In the genomic region with DNA sequence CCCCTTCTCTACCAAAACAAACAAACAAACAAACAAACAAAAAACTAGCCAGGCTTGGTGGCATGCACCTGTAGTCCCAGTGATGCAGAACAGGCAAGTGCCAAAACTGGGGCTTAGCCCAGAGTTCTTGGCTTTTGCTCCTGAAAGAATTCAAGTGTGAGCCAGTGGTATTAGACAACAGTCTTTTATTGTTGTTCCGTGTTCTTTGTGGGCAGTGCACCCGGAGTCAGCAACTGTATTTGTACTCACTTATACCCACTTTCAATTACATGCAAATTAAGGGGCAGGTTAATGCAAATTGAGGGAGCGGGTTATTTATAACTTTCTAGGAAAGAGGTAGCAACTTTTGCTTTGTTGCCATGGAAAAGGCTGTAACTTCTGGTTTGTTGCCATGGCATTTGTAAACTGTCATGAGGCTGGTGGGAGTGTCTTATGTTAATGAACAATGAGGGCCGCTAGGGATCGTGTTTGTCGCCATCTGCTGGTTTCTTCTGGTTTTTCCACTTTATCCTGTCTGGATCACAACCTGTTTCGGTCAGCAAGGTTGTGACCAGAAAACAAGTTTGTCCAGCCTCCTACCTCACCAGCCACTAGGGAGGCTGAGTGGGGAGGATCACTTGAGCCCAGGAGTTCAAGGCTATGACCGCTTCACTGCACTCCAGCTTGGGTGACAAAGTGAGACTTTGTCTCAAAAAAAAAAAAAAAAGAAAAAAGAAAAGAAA, we compare ENCODE assay signal across 8 cellular contexts.
DNase-seq lines count a peak whose midpoint lies in the region; ATAC-seq and TF ChIP-seq lines count a peak whose summit lies in the region.

No MANE protein-coding gene starts in this region.

- no peaks in the 10 kb centered on the region for H3K9me3 Mint-ChIP-seq in activated CD4-positive, alpha-beta T cell treated with anti-CD3 and anti-CD28 coated beads, Interleukin-2, amount 10 ng/mL, durations not matched to agents 7 days and 5 days

- TF ChIP-seq CTCF in GM12874 (IDR thresholded peaks at IDR 0.05; ENCODE audit: insufficient read depth, low read depth, low read length) (peak; percentile 45), fibroblast of villous mesenchyme (IDR thresholded peaks at IDR 0.05; ENCODE audit: insufficient read depth, low read depth, low read length) (peak; percentile 54), retinal pigment epithelial cell (conservative IDR thresholded peaks at IDR 0.05; ENCODE audit: low read depth, low read length) (peak; percentile 65)

- H3K4me3 ChIP-seq in fibroblast of villous mesenchyme (ENCODE audit: low read depth, low read length): no peak overlapping the region
- no peak overlapping the region for H3K4me3 ChIP-seq in retinal pigment epithelial cell (ENCODE audit: low read length)

- POLR2A ChIA-PET in activated CD4-positive, alpha-beta T cell treated with anti-CD3 and anti-CD28 coated beads, Interleukin-2, amount 10 ng/mL, durations not matched to agents 7 days and 5 days (lab: Charles Lee): no interaction called here

- peak; percentile 37 for DNase-seq in AG20443 (ENCODE audit: low spot score)
- DNase-seq in NCI-H2227 treated with DMSO at 0.1 percent for 48 hours (lab: John Stamatoyannopoulos, UW): peak; percentile 21
- DNase-seq in activated CD4-positive, alpha-beta T cell treated with anti-CD3 and anti-CD28 coated beads, Interleukin-2, amount 10 ng/mL, durations not matched to agents 7 days and 5 days: peak; percentile 48
- peak; percentile 87 for DNase-seq in fibroblast of villous mesenchyme (ENCODE audit: low read depth)
- peak; percentile 39 for DNase-seq in retinal pigment epithelial cell (ENCODE audit: low read depth)
- DNase-seq in cerebellum (ENCODE audit: low spot score): no peak

- no peak overlapping the region for H3K4me3 Mint-ChIP-seq in activated CD4-positive, alpha-beta T cell treated with anti-CD3 and anti-CD28 coated beads, Interleukin-2, amount 10 ng/mL, durations not matched to agents 7 days and 5 days

- no peaks in the 10 kb centered on the region for H3K36me3 Mint-ChIP-seq in activated CD4-positive, alpha-beta T cell treated with anti-CD3 and anti-CD28 coated beads, Interleukin-2, amount 10 ng/mL, durations not matched to agents 7 days and 5 days (ENCODE audit: low read depth)

- H3K27me3 Mint-ChIP-seq in activated CD4-positive, alpha-beta T cell treated with anti-CD3 and anti-CD28 coated beads, Interleukin-2, amount 10 ng/mL, durations not matched to agents 7 days and 5 days: peaks cover 9% of the 10 kb centered on the region

- CTCF ChIA-PET in activated CD4-positive, alpha-beta T cell treated with anti-CD3 and anti-CD28 coated beads, Interleukin-2, amount 10 ng/mL, durations not matched to agents 7 days and 5 days (lab: Charles Lee): no interaction called here

- peak; percentile 70 for ATAC-seq in HG02763 (IDR thresholded peaks at IDR 0.05; ENCODE audit: unreplicated experiment)

- H3K4me1 Mint-ChIP-seq in activated CD4-positive, alpha-beta T cell treated with anti-CD3 and anti-CD28 coated beads, Interleukin-2, amount 10 ng/mL, durations not matched to agents 7 days and 5 days: no peaks in the 10 kb centered on the region

- H3K27ac Mint-ChIP-seq in activated CD4-positive, alpha-beta T cell treated with anti-CD3 and anti-CD28 coated beads, Interleukin-2, amount 10 ng/mL, durations not matched to agents 7 days and 5 days: no peak overlapping the region
